In genomic region chr10:625751-626711, GRCh38 we compare ENCODE assay signal across 1 cellular context.
TF ChIP-seq lines count a peak whose summit lies in the region.

No MANE protein-coding gene starts in this region.

TF ChIP-seq in liver, 16 proteins besides CTCF, POLR2A, EP300 and RAD21 (continued from another document):
- no peak for TF ChIP-seq ATF3 (IDR thresholded peaks at IDR 0.05)
- TF ChIP-seq NR2F2 (IDR thresholded peaks at IDR 0.05), result no peak
- no peak for TF ChIP-seq SP1 (IDR thresholded peaks at IDR 0.05)
- no peak for TF ChIP-seq EGR1 (IDR thresholded peaks at IDR 0.05; ENCODE audit: low read depth in 2 of 2)
- no peak for TF ChIP-seq HNF4A (conservative IDR thresholded peaks at IDR 0.05)
- TF ChIP-seq JUND (IDR thresholded peaks at IDR 0.05), result no peak
- TF ChIP-seq RXRA (IDR thresholded peaks at IDR 0.05), result no peak
- TF ChIP-seq HNF4G (IDR thresholded peaks at IDR 0.05), result no peak
- no peak for TF ChIP-seq TAF1 (conservative IDR thresholded peaks at IDR 0.05)
TF ChIP-seq in liver: peak in this region for 0.
